In genomic region chr3:112931737-112932521, GRCh38 we compare ENCODE assay signal across 21 cellular contexts. TPM values are rescaled to one million over a fixed set of nuclear protein-coding genes. Genes with fewer than 3 reads are reported as not detected.
DNase-seq lines count a peak whose midpoint lies in the region; ATAC-seq and TF ChIP-seq lines count a peak whose summit lies in the region.
"Had no signal": no experiment of that assay in that cellular context is flagged by ENCODE, and none has a peak within 500 bp of the region (broad histone marks: within the 10 kb centered on the region; RNA-seq: fewer than 3 reads in every experiment).

No MANE protein-coding gene starts in this region.

- H3K36me3 ChIP-seq in Loucy (ENCODE audit: insufficient read depth, low read length) (no peaks in the 10 kb centered on the region), endodermal cell (ENCODE audit: control insufficient read depth, insufficient read depth, low read length) (no peaks in the 10 kb centered on the region), neutrophil (peaks cover 16% of the 10 kb centered on the region), esophagus muscularis mucosa (no peaks in the 10 kb centered on the region)
- H3K36me3 ChIP-seq: tibial nerve had no signal

- no peak overlapping the region for H3K4me3 Mint-ChIP-seq in T-helper 2 cell treated with Interferon-gamma antibody and Interleukin-4, amounts not matched to agents 5 μg/mL and 100 μg/mL, for 36 hours
- H3K4me3 Mint-ChIP-seq in endodermal cell: no peak overlapping the region
- H3K4me3 Mint-ChIP-seq: nephron progenitor cell had no signal

- WGBS in endodermal cell (ENCODE audit: insufficient coverage in 1 of 2, insufficient read length in 1 of 2), 2 experiments: 86 to 89% methylated on average over 1 to 3 of the region's 3 CpGs
- 54% methylated on average over 2 of the region's 3 CpGs for WGBS in esophagus muscularis mucosa

- TF ChIP-seq CTCF in Loucy (conservative IDR thresholded peaks at IDR 0.05; ENCODE audit: low read length): no peak
- no peak for TF ChIP-seq CTCF in endodermal cell (conservative IDR thresholded peaks at IDR 0.05)
- no peak for TF ChIP-seq CTCF in neutrophil (IDR thresholded peaks at IDR 0.05)
- TF ChIP-seq CTCF in esophagus muscularis mucosa (IDR thresholded peaks at IDR 0.05): no peak

- H3K9me3 ChIP-seq in Loucy (ENCODE audit: insufficient read depth, low read depth, low read length): no peaks in the 10 kb centered on the region
- no peaks in the 10 kb centered on the region for H3K9me3 ChIP-seq in endodermal cell (ENCODE audit: control insufficient read depth, low read length)
- no peaks in the 10 kb centered on the region for H3K9me3 ChIP-seq in neutrophil
- H3K9me3 ChIP-seq in esophagus muscularis mucosa: peaks cover 0 to 18% (median 0%) of the 10 kb centered on the region in 4 donors

- ATAC-seq in HG02884 (IDR thresholded peaks at IDR 0.05; ENCODE audit: unreplicated experiment) (no peak), HG03521 (IDR thresholded peaks at IDR 0.05; ENCODE audit: unreplicated experiment) (no peak)

- peak overlapping the region; percentile 68; the same call in 1 of the 2 replicates for H2AFZ ChIP-seq in Loucy (ENCODE audit: low read length)

- H3K27me3 Mint-ChIP-seq in T-helper 2 cell treated with Interferon-gamma antibody and Interleukin-4, amounts not matched to agents 5 μg/mL and 100 μg/mL, for 36 hours (ENCODE audit: low read depth): no peaks in the 10 kb centered on the region
- H3K27me3 Mint-ChIP-seq in endodermal cell (ENCODE audit: insufficient read depth): peaks cover 2% of the 10 kb centered on the region

- H3K27ac ChIP-seq in endodermal cell (ENCODE audit: low read depth, low read length): no peak overlapping the region
- H3K27ac ChIP-seq in neutrophil: peak overlapping the region; percentile 23
- no peak overlapping the region for H3K27ac ChIP-seq in esophagus muscularis mucosa (replicated peaks in 1 of 4)
- H3K27ac ChIP-seq: BLaER1 treated with 17β-estradiol and CSF1 and Interleukin-3, amounts not matched to agents 10 nM and 100 nM; heart right ventricle; tibial nerve had no signal

- no peak for DNase-seq in T-helper 2 cell treated with Interferon-gamma antibody and Interleukin-4, amounts not matched to agents 5 μg/mL and 100 μg/mL, for 36 hours (ENCODE audit: low spot score)
- no peak for DNase-seq in T-helper 2 cell
- DNase-seq in endodermal cell: no peak
- DNase-seq in esophagus muscularis mucosa (ENCODE audit: extremely low spot score): no peak
- DNase-seq: activated CD4-positive, CD25-positive, alpha-beta regulatory T cell; activated gamma-delta T cell; heart right ventricle; mesenchymal stem cell; NCI-H1694; nephron progenitor cell; RPMI8226; stimulated activated CD4-positive, alpha-beta T cell treated with anti-CD3 and anti-CD28 coated beads, Interleukin-15, amount 100 ng/mL, for 24 hours; stimulated activated naive CD4-positive, alpha-beta T cell treated with Interleukin-2 at 50 U/mL for 16 hours had no signal

- H3K79me2 ChIP-seq in Loucy (ENCODE audit: insufficient read depth, low read length): no peaks in the 10 kb centered on the region

- H3K27ac Mint-ChIP-seq in T-helper 2 cell treated with Interferon-gamma antibody and Interleukin-4, amounts not matched to agents 5 μg/mL and 100 μg/mL, for 36 hours: peak overlapping the region; percentile 65
- H3K27ac Mint-ChIP-seq in endodermal cell: peak overlapping the region; percentile 52
- H3K27ac Mint-ChIP-seq: nephron progenitor cell had no signal

- H3K4me1 ChIP-seq in Loucy (ENCODE audit: insufficient read depth, low read length, poor library complexity, severe bottlenecking) (no peaks in the 10 kb centered on the region), endodermal cell (ENCODE audit: control insufficient read depth, insufficient read depth, low read length) (no peaks in the 10 kb centered on the region), neutrophil (ENCODE audit: control insufficient read depth in 1 of 2, insufficient read depth in 1 of 2, low read depth in 1 of 2, low read length in 1 of 2) (peaks cover 8 to 13% of the 10 kb centered on the region in 2 experiments), esophagus muscularis mucosa (no peaks in the 10 kb centered on the region)
- H3K4me1 ChIP-seq: tibial nerve had no signal

- no peaks in the 10 kb centered on the region for H3K27me3 ChIP-seq in Loucy (ENCODE audit: insufficient read depth, low read length, poor library complexity, severe bottlenecking)
- H3K27me3 ChIP-seq in endodermal cell (ENCODE audit: control insufficient read depth, insufficient read depth, low read length, poor library complexity, severe bottlenecking): no peaks in the 10 kb centered on the region
- H3K27me3 ChIP-seq in neutrophil: no peaks in the 10 kb centered on the region
- H3K27me3 ChIP-seq in esophagus muscularis mucosa: no peaks in the 10 kb centered on the region
- H3K27me3 ChIP-seq: BLaER1 treated with 17β-estradiol and CSF1 and Interleukin-3, amounts not matched to agents 10 nM and 100 nM; heart right ventricle; tibial nerve had no signal

- H3K9me2 ChIP-seq in Loucy (replicated peaks; ENCODE audit: low read depth, low read length): no peaks in the 10 kb centered on the region

- H3K4me3 ChIP-seq in Loucy (ENCODE audit: low read length, poor library complexity, severe bottlenecking) (no peak overlapping the region), endodermal cell (ENCODE audit: low read length) (no peak overlapping the region), neutrophil (ENCODE audit: low read depth in 1 of 2, low read length in 1 of 2) (no peak overlapping the region), esophagus muscularis mucosa (no peak overlapping the region)
- H3K4me3 ChIP-seq: BLaER1 treated with 17β-estradiol and CSF1 and Interleukin-3, amounts not matched to agents 10 nM and 100 nM; heart right ventricle; tibial nerve had no signal

- H3K36me3 Mint-ChIP-seq in T-helper 2 cell treated with Interferon-gamma antibody and Interleukin-4, amounts not matched to agents 5 μg/mL and 100 μg/mL, for 36 hours (ENCODE audit: low read depth): peaks cover 46% of the 10 kb centered on the region
- H3K36me3 Mint-ChIP-seq in endodermal cell (ENCODE audit: low read depth): no peaks in the 10 kb centered on the region

- H3K9ac ChIP-seq in Loucy (ENCODE audit: low read depth, low read length, poor library complexity, severe bottlenecking) (no peak overlapping the region), endodermal cell (ENCODE audit: extremely low read depth, low read length, poor library complexity, severe bottlenecking) (no peak overlapping the region)
- H3K9ac ChIP-seq: BLaER1 treated with 17β-estradiol and CSF1 and Interleukin-3, amounts not matched to agents 10 nM and 100 nM had no signal

- no peaks in the 10 kb centered on the region for H4K20me1 ChIP-seq in Loucy (ENCODE audit: insufficient read depth, low read length, poor library complexity, severe bottlenecking)
- H4K20me1 ChIP-seq: BLaER1 treated with 17β-estradiol and CSF1 and Interleukin-3, amounts not matched to agents 10 nM and 100 nM had no signal

- peaks cover 6% of the 10 kb centered on the region for H3K4me1 Mint-ChIP-seq in T-helper 2 cell treated with Interferon-gamma antibody and Interleukin-4, amounts not matched to agents 5 μg/mL and 100 μg/mL, for 36 hours (ENCODE audit: low read depth)
- no peaks in the 10 kb centered on the region for H3K4me1 Mint-ChIP-seq in endodermal cell
- H3K4me1 Mint-ChIP-seq: nephron progenitor cell had no signal

- H3F3A ChIP-seq in Loucy (ENCODE audit: low read depth): no peaks in the 10 kb centered on the region

- H3K4me2 ChIP-seq in Loucy (ENCODE audit: low read depth, low read length, poor library complexity, severe bottlenecking): no peak overlapping the region

- no peak for TF ChIP-seq EP300 in esophagus muscularis mucosa (IDR thresholded peaks at IDR 0.05)

- intact Hi-C loops in esophagus muscularis mucosa (cut with DNase I): no loop called here

- peaks cover 37% of the 10 kb centered on the region for H3K9me3 Mint-ChIP-seq in T-helper 2 cell treated with Interferon-gamma antibody and Interleukin-4, amounts not matched to agents 5 μg/mL and 100 μg/mL, for 36 hours
- peaks cover 4% of the 10 kb centered on the region for H3K9me3 Mint-ChIP-seq in endodermal cell

- TF ChIP-seq POLR2A in esophagus muscularis mucosa (IDR thresholded peaks at IDR 0.05; ENCODE audit: low read depth): no peak

RNA-seq across cellular contexts. Expression of gene CD200R1, which starts 43.0 kb away (rescaled TPM):
- total RNA-seq in endodermal cell (1 to 10 TPM in 1 of 2 donors, not detected in 1; 1.1 TPM), esophagus muscularis mucosa (1 to 10 TPM; 1.6 to 3.3 (median 1.7) TPM)
- 0.11 TPM for polyA plus RNA-seq in endodermal cell (2013, experiment 1 of 2)
- not detected for polyA plus RNA-seq in endodermal cell (2013, experiment 2 of 2)
- total RNA-seq: A172, chondrocyte had no signal

RNA-seq across cellular contexts. Expression of gene GTPBP8, which starts 58.9 kb away (rescaled TPM):
- total RNA-seq in endodermal cell (10 to 100 TPM; 23.9 to 35.5 TPM), esophagus muscularis mucosa (10 to 100 TPM; 21.6 to 30.8 (median 24.8) TPM)
- 28.6 TPM for polyA plus RNA-seq in endodermal cell (2013, experiment 1 of 2)
- polyA plus RNA-seq in endodermal cell (2013, experiment 2 of 2): 27.7 TPM
